ENCODE assay signal across 30 cellular contexts in the genomic region with DNA sequence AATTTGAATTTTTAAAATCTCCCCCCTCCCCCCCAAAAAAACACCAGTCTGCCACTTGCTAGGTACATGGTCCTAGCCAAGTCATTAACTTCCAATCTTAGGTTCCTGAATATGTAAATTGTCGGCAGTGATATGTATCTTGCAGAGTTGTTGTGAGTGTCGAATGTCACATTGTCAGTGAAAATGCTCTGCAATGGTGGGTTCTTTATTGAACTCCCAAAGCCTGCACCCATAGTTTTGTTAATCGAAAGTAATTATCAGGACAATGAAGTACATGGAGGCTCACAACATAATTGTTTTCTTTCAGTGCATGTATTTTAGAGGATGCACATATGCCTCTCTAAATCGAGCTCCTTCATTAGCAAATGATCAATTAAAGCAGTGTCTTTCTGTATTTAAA.
DNase-seq lines count a peak whose midpoint lies in the region; ATAC-seq, FAIRE-seq and TF ChIP-seq lines count a peak whose summit lies in the region.
"Had no signal": no experiment of that assay in that cellular context is flagged by ENCODE, and none has a peak within 500 bp of the region (broad histone marks: within the 10 kb centered on the region; RNA-seq: fewer than 3 reads in every experiment).

No MANE protein-coding gene starts in this region.

- CTCF ChIA-PET in H1 (lab: Charles Lee; ENCODE audit: partially characterized antibody): interaction anchor here (1.2 kb wide), 1 partner anchor 15 kb away, joined by 3 read pairs; no protein-coding TSS in a partner anchor

- H3K36me3 Mint-ChIP-seq in GM23338 (ENCODE audit: low read depth): peaks cover 5% of the 10 kb centered on the region; the same call in 1 of the 3 replicates
- H3K36me3 Mint-ChIP-seq: CD14-positive monocyte had no signal

- H3K79me2 ChIP-seq in GM23338 (replicated peaks; ENCODE audit: insufficient read depth): no peaks in the 10 kb centered on the region
- no peaks in the 10 kb centered on the region for H3K79me2 ChIP-seq in H1 (ENCODE audit: control insufficient read depth in 1 of 2, insufficient read depth in 2 of 2, low read length in 2 of 2)
- no peaks in the 10 kb centered on the region for H3K79me2 ChIP-seq in mesendoderm (ENCODE audit: control insufficient read depth, insufficient read depth, low read length)

- no peak for TF ChIP-seq EP300 in H1 (IDR thresholded peaks at IDR 0.05; ENCODE audit: borderline replicate concordance in 1 of 2, low read depth in 2 of 2, low read length in 2 of 2)

- no peaks in the 10 kb centered on the region for H3K23me2 ChIP-seq in H1 (ENCODE audit: low read depth, low read length)

- peak; percentile 41 for DNase-seq in GM23338 (ENCODE audit: low spot score)
- peak in 1 of 2 experiments; percentile 15 for DNase-seq in H1 (ENCODE audit: low read depth in 1 of 2, low spot score in 2 of 2)
- peak; percentile 45 for DNase-seq in mesendoderm
- no peak for DNase-seq in uterus
- DNase-seq in left colon: no peak
- DNase-seq: 8988T; ACHN; BE2C; CD8-positive, alpha-beta memory T cell; DMS 273 treated with DMSO at 0.1 percent for 48 hours; DMS79 treated with DMSO at 0.1 percent for 48 hours; KBM-7; MV-4-11; NCI-H1105; NCI-H1436 treated with DMSO at 0.1 percent for 48 hours; NCI-H187 treated with DMSO at 0.1 percent for 48 hours; NCI-H2107; NCI-H524; NCI-H82; NK-92 treated with Interleukin-12 subunit alpha and Interleukin-12 subunit beta, amount 100 ng/mL, for 24 hours; PC-9 had no signal

- no peak overlapping the region for H2AFZ ChIP-seq in GM23338
- H2AFZ ChIP-seq in H1 (ENCODE audit: low read length): no peak overlapping the region
- H2AFZ ChIP-seq: GM23248, PC-9 had no signal

- intact Hi-C loops in uterus (cut with DNase I; ENCODE audit: low total_unique reads): no loop called here
- intact Hi-C loops in left colon (cut with DNase I, micrococcal nuclease): no loop called here

- H4K91ac ChIP-seq in H1 (replicated peaks; ENCODE audit: insufficient read length, low read length): no peak overlapping the region

- H3K79me1 ChIP-seq in H1 (ENCODE audit: low read depth, low read length): no peaks in the 10 kb centered on the region
- H3K79me1 ChIP-seq in mesendoderm (ENCODE audit: low read length): no peaks in the 10 kb centered on the region

- H3K27ac ChIP-seq in GM23338 (ENCODE audit: low read depth): peak overlapping the region; percentile 94; the same call in 1 of the 2 replicates
- peak overlapping the region; percentile 59; the same call in 1 of the 2 replicates for H3K27ac ChIP-seq in HUES64 (ENCODE audit: low read depth, low read length)
- no peak overlapping the region; the same call in 1 of the 2 replicates for H3K27ac ChIP-seq in H1 (ENCODE audit: low read depth, low read length)
- H3K27ac ChIP-seq in mesendoderm (ENCODE audit: low read depth, low read length): no peak overlapping the region
- no peak overlapping the region for H3K27ac ChIP-seq in uterus
- H3K27ac ChIP-seq: GM23248, HL-60, PC-9, SJSA1 had no signal

- H2BK120ac ChIP-seq in H1 (replicated peaks; ENCODE audit: low read depth, low read length) (no peak overlapping the region), mesendoderm (ENCODE audit: low read depth, low read length) (no peak overlapping the region)

- TF ChIP-seq CTCF in GM23338 (conservative IDR thresholded peaks at IDR 0.05; ENCODE audit: low read depth in 2 of 2) (no peak), H1 (IDR thresholded peaks at IDR 0.05; ENCODE audit: control extremely low read depth in 1 of 3, insufficient read depth in 1 of 3, low read depth in 1 of 3, low read length in 3 of 3) (no peak), uterus (IDR thresholded peaks at IDR 0.05) (no peak)

- H2BK5ac ChIP-seq in H1 (ENCODE audit: low read depth, low read length): 0 out of 2 replicates have a peak overlapping the region, but pooled peaks have one; percentile 79
- H2BK5ac ChIP-seq in mesendoderm (ENCODE audit: low read length): no peak overlapping the region

- H3K9ac ChIP-seq in HUES64 (ENCODE audit: low read depth, low read length): no peak overlapping the region
- H3K9ac ChIP-seq in H1 (replicated peaks in 1 of 4; ENCODE audit: extremely low read depth in 1 of 4, low read depth in 3 of 4, low read length in 3 of 4): no peak overlapping the region
- H3K9ac ChIP-seq in mesendoderm (ENCODE audit: low read length): no peak overlapping the region
- H3K9ac ChIP-seq: GM23248 had no signal

- H3K36me3 ChIP-seq in GM23338 (ENCODE audit: insufficient read depth) (no peaks in the 10 kb centered on the region), HUES64 (ENCODE audit: insufficient read depth, low read length) (no peaks in the 10 kb centered on the region), H1 (ENCODE audit: control insufficient read depth in 2 of 4, insufficient read depth in 4 of 4, low read length in 3 of 4) (no peaks in the 10 kb centered on the region), mesendoderm (ENCODE audit: control insufficient read depth, insufficient read depth, low read length) (no peaks in the 10 kb centered on the region), uterus (no peaks in the 10 kb centered on the region)
- H3K36me3 ChIP-seq: BE2C, SJSA1 had no signal

- POLR2A ChIA-PET in H1 (lab: Charles Lee; ENCODE audit: partially characterized antibody): no interaction called here

- no peak overlapping the region for H3K14ac ChIP-seq in H1 (ENCODE audit: insufficient read length)

- H2BK15ac ChIP-seq in H1 (ENCODE audit: low read length) (no peak overlapping the region), mesendoderm (replicated peaks; ENCODE audit: low read depth) (no peak overlapping the region)

- H3K18ac ChIP-seq in H1 (ENCODE audit: extremely low read depth, low read length) (no peak overlapping the region), mesendoderm (ENCODE audit: low read length) (no peak overlapping the region)

- H3K9me3 Mint-ChIP-seq in GM23338: peaks cover 2% of the 10 kb centered on the region; the same call in 1 of the 3 replicates

- H3K4me1 Mint-ChIP-seq in GM23338: peaks cover 29% of the 10 kb centered on the region
- H3K4me1 Mint-ChIP-seq: CD14-positive monocyte; CD8-positive, alpha-beta memory T cell had no signal

- no peak overlapping the region; the same call in 1 of the 2 replicates for H3K27ac Mint-ChIP-seq in GM23338
- H3K27ac Mint-ChIP-seq: CD14-positive monocyte; CD8-positive, alpha-beta memory T cell had no signal

- H4K5ac ChIP-seq in H1 (ENCODE audit: insufficient read length, low read depth, low read length) (no peak overlapping the region), mesendoderm (ENCODE audit: low read length) (no peak overlapping the region)

- FAIRE-seq in H1 (lab: Jason Lieb, UNC): peak; percentile 86
- FAIRE-seq: GM12892 had no signal

- H3K4me2 ChIP-seq in GM23338 (no peak overlapping the region), H1 (ENCODE audit: insufficient read depth in 1 of 2, low read depth in 2 of 2, low read length in 2 of 2) (peak overlapping the region; percentile 21 to 32; a peak in 2 of 4 replicates), mesendoderm (ENCODE audit: low read length) (no peak overlapping the region)
- H3K4me2 ChIP-seq: PC-9 had no signal

- H3K4me3 Mint-ChIP-seq in GM23338: no peak overlapping the region
- H3K4me3 Mint-ChIP-seq: CD14-positive monocyte; CD8-positive, alpha-beta memory T cell had no signal

- H3K4ac ChIP-seq in H1 (replicated peaks; ENCODE audit: insufficient read length, low read depth, low read length) (no peak overlapping the region), mesendoderm (ENCODE audit: low read depth, low read length) (no peak overlapping the region)

- H4K8ac ChIP-seq in H1 (ENCODE audit: extremely low read depth, insufficient read depth, low read length): no peak overlapping the region
- no peak overlapping the region for H4K8ac ChIP-seq in mesendoderm (ENCODE audit: low read depth, low read length)

- TF ChIP-seq RAD21 in H1 (IDR thresholded peaks at IDR 0.05 in 1 of 2, conservative IDR thresholded peaks at IDR 0.05 in 1 of 2; ENCODE audit: low read depth in 2 of 2, low read length in 2 of 2): no peak

- no peaks in the 10 kb centered on the region; the same call in 1 of the 2 replicates for H3K4me1 ChIP-seq in GM23338 (ENCODE audit: insufficient read depth)
- peaks cover 14% of the 10 kb centered on the region; the same call in 1 of the 2 replicates for H3K4me1 ChIP-seq in HUES64 (ENCODE audit: insufficient read depth, low read length)
- H3K4me1 ChIP-seq in H1 (replicated peaks in 1 of 4; ENCODE audit: control insufficient read depth in 3 of 4, insufficient read depth in 4 of 4, low read length in 3 of 4): peaks cover 0 to 9% (median 2%) of the 10 kb centered on the region in 4 experiments; a peak in 2 of 7 replicates
- peaks cover 2% of the 10 kb centered on the region for H3K4me1 ChIP-seq in mesendoderm (ENCODE audit: control insufficient read depth, low read depth, low read length)
- no peaks in the 10 kb centered on the region for H3K4me1 ChIP-seq in uterus
- H3K4me1 ChIP-seq: BE2C had no signal

- no peaks in the 10 kb centered on the region for H3K27me3 Mint-ChIP-seq in GM23338 (ENCODE audit: insufficient read depth, low read depth, poor library complexity)

- no peak overlapping the region for H2BK20ac ChIP-seq in H1 (ENCODE audit: low read length)

- H3K4me3 ChIP-seq in GM23338: no peak overlapping the region
- no peak overlapping the region for H3K4me3 ChIP-seq in HUES64 (ENCODE audit: low read length)
- H3K4me3 ChIP-seq in H1 (ENCODE audit: extremely low read depth in 1 of 4, insufficient read depth in 2 of 4, low read depth in 3 of 4, low read length in 4 of 4): no peak overlapping the region
- H3K4me3 ChIP-seq in mesendoderm (ENCODE audit: low read length): no peak overlapping the region
- H3K4me3 ChIP-seq in uterus: no peak overlapping the region
- H3K4me3 ChIP-seq: GM23248, PC-9, SJSA1 had no signal

- H3K23ac ChIP-seq in H1 (ENCODE audit: insufficient read length) (no peak overlapping the region), mesendoderm (ENCODE audit: low read length) (no peak overlapping the region)

- WGBS in HUES64: 12% methylated on average over 2 of the region's 4 CpGs
- WGBS in H1 (ENCODE audit: extremely low coverage in 1 of 2, insufficient coverage in 1 of 2, insufficient read length in 1 of 2, insufficient replicate concordance in 2 of 2, low coverage in 1 of 2, low lambda C conversion rate in 2 of 2, missing lambda C conversion rate in 1 of 2), 2 experiments: 5% methylated on average over 4 of the region's 4 CpGs; no CpG with 5 or more reads in 1 of the 2 experiments
- no CpG with 5 or more reads among the region's 4 CpGs for WGBS in mesendoderm (ENCODE audit: extremely low coverage, insufficient coverage, low lambda C conversion rate)

- H4K20me1 ChIP-seq in GM23338 (replicated peaks; ENCODE audit: insufficient read depth) (no peaks in the 10 kb centered on the region), H1 (replicated peaks in 1 of 2; ENCODE audit: control insufficient read depth in 1 of 2, insufficient read depth in 2 of 2, low read length in 2 of 2) (no peaks in the 10 kb centered on the region)

- H3F3A ChIP-seq in GM23338 (replicated peaks; ENCODE audit: low read depth): no peaks in the 10 kb centered on the region

- H3K56ac ChIP-seq in H1 (replicated peaks; ENCODE audit: insufficient read length, low read depth, low read length): no peak overlapping the region
- H3K56ac ChIP-seq in mesendoderm (ENCODE audit: low read length): no peak overlapping the region

- ATAC-seq in GM23338 (peak; percentile 88), GM21529 (IDR thresholded peaks at IDR 0.05; ENCODE audit: unreplicated experiment) (no peak), left colon (no peak)
- ATAC-seq: HCT116, Right ventricle myocardium inferior had no signal

- H2AK5ac ChIP-seq in H1 (ENCODE audit: low read depth, low read length) (no peak overlapping the region), mesendoderm (ENCODE audit: low read length) (no peak overlapping the region)

- H2BK12ac ChIP-seq in H1 (ENCODE audit: low read depth, low read length): no peak overlapping the region

- H3K9me3 ChIP-seq in HUES64 (ENCODE audit: insufficient read depth, low read depth, low read length): no peaks in the 10 kb centered on the region
- H3K9me3 ChIP-seq in H1 (ENCODE audit: insufficient read depth in 2 of 2, low read depth in 1 of 2, low read length in 1 of 2): no peaks in the 10 kb centered on the region
- H3K9me3 ChIP-seq in uterus: no peaks in the 10 kb centered on the region
- H3K9me3 ChIP-seq: BE2C, SJSA1 had no signal

- H3K27me3 ChIP-seq in GM23338 (ENCODE audit: insufficient read depth) (no peaks in the 10 kb centered on the region), HUES64 (ENCODE audit: insufficient read depth, low read length) (no peaks in the 10 kb centered on the region), H1 (replicated peaks in 1 of 4; ENCODE audit: control insufficient read depth in 3 of 4, extremely low read depth in 1 of 4, insufficient read depth in 3 of 4, low read length in 3 of 4) (no peaks in the 10 kb centered on the region), mesendoderm (ENCODE audit: insufficient read depth, low read length, poor library complexity) (no peaks in the 10 kb centered on the region), uterus (no peaks in the 10 kb centered on the region)
- H3K27me3 ChIP-seq: BE2C, SJSA1 had no signal

- TF ChIP-seq POLR2A in H1 (IDR thresholded peaks at IDR 0.05; ENCODE audit: control extremely low read depth in 1 of 2, low read depth in 2 of 2, low read length in 2 of 2) (no peak), uterus (IDR thresholded peaks at IDR 0.05) (no peak)

- no peaks in the 10 kb centered on the region for H3K9me2 ChIP-seq in GM23338 (ENCODE audit: insufficient read depth)

Comparison
In these comparisons a context has a peak if more than half of its experiments do, and no peak if none do; other contexts are left out.
1. DNase-seq: peak in GM23338 (single experiment) and mesendoderm (single experiment); none in uterus (0 of 2) and left colon (0 of 2).
2. H3K27ac ChIP-seq: peak in GM23338 (single experiment) and HUES64 (single experiment); none in H1 (single experiment), mesendoderm (single experiment) and uterus (0 of 2).
3. H3K4me2 ChIP-seq: peak in H1 (2 of 2); none in GM23338 (single experiment) and mesendoderm (single experiment).